Comparison of ENCODE assay signal across 11 cellular contexts in the genomic region with DNA sequence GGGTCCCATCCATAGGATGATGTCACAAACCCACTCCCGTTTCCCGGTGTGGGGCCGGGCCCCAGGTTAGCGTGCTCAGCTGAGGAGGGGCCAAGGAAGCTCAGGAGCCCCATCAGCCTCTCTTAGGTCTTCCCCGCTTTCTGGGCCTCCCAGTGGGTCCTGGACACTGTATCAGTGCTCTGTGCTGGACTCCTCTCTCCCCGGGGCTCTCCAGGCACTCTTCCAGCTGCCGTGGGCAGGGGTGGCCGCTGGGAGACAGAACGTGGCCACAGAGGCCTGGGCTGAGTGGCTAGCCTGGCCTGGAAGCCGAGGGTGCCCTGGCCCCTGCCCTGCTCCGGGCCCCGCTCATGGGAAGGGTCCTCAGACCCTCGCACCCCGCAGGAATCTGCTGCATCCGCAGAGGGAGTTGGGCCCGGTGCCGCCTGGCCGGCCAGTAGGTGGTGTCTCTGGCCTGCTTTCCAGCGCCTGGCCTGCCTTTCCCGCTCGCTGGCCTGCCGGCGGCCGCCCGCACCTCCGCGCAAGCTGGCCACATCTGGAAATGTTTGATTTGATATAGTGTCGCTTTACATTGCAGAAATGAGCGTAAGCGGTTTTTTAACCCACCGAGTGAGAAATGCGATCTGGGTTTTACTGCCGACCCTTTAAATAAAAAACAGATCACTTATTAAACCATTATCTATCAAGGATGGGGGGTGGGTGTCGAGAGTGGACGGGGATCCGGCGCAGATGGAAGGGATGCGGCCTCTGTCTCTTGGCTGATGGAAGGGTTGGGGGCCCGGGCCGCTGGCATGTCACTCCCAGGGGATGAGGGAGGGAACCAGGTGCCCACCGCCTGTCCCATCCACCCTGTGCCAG.
A peak's percentile ranks its signal among the peaks of the same experiment; 100 is the strongest.
DNase-seq lines count a peak whose midpoint lies in the region; ATAC-seq and TF ChIP-seq lines count a peak whose summit lies in the region.
"Had no signal": no experiment of that assay in that cellular context is flagged by ENCODE, and none has a peak within 500 bp of the region (broad histone marks: within the 10 kb centered on the region; RNA-seq: fewer than 3 reads in every experiment).

No MANE protein-coding gene starts in this region.

- H3K4me3 ChIP-seq in dorsolateral prefrontal cortex, result no peak overlapping the region
- H3K4me3 ChIP-seq in tibial nerve, result no peak overlapping the region

- H3K36me3 ChIP-seq in tibial nerve, result no peaks in the 10 kb centered on the region

- H3K27ac ChIP-seq in dorsolateral prefrontal cortex, result no peak overlapping the region
- peak overlapping the region in 1 of 4 donors; percentile 9 for H3K27ac ChIP-seq in tibial nerve

- H3K4me1 ChIP-seq in tibial nerve, result peaks cover 0 to 19% (median 0%) of the 10 kb centered on the region in 4 donors

- no peak overlapping the region for H3K4me3 Mint-ChIP-seq in stimulated activated effector memory CD8-positive, alpha-beta T cell treated with anti-CD3 and anti-CD28 coated beads, Interleukin-12 subunit alpha, Interleukin-12 subunit beta, amount 100 ng/mL, for 72 hours
- H3K4me3 Mint-ChIP-seq: activated naive CD8-positive, alpha-beta T cell treated with anti-CD3 and anti-CD28 coated beads, Interleukin-2, amount 10 ng/mL, durations not matched to agents 7 days and 5 days had no signal

- 34 to 41% methylated on average over 35 to 38 of the region's 41 CpGs for WGBS in tibial nerve, 2 donors

- DNase-seq in NCI-H748 (lab: John Stamatoyannopoulos, UW; ENCODE audit: unreplicated experiment) (peak; percentile 8), NCI-H748 treated with DMSO at 0.1 percent for 48 hours (lab: John Stamatoyannopoulos, UW) (no peak), dorsolateral prefrontal cortex (peak in 6 of 10 donors; percentile 30 to 75 (median 55)), medulla oblongata (ENCODE audit: extremely low spot score) (peak; percentile 45), tibial nerve (ENCODE audit: low spot score in 2 of 2) (peak in 1 of 2 donors; percentile 7), epidermal melanocyte (ENCODE audit: insufficient read length, low spot score) (no peak)
- DNase-seq in stimulated activated effector memory CD8-positive, alpha-beta T cell treated with anti-CD3 and anti-CD28 coated beads, Interleukin-12 subunit alpha, Interleukin-12 subunit beta, amount 100 ng/mL, for 72 hours (ENCODE audit: low spot score in 2 of 2), result no peak
- DNase-seq: activated naive CD8-positive, alpha-beta T cell treated with anti-CD3 and anti-CD28 coated beads, Interleukin-2, amount 10 ng/mL, durations not matched to agents 7 days and 5 days; EL; NCI-H2107 had no signal

- no peaks in the 10 kb centered on the region for H3K36me3 Mint-ChIP-seq in stimulated activated effector memory CD8-positive, alpha-beta T cell treated with anti-CD3 and anti-CD28 coated beads, Interleukin-12 subunit alpha, Interleukin-12 subunit beta, amount 100 ng/mL, for 72 hours
- H3K36me3 Mint-ChIP-seq: activated naive CD8-positive, alpha-beta T cell treated with anti-CD3 and anti-CD28 coated beads, Interleukin-2, amount 10 ng/mL, durations not matched to agents 7 days and 5 days had no signal

- peak in 54 of 56 donors; percentile 43 to 88 (median 70) for TF ChIP-seq CTCF in dorsolateral prefrontal cortex (IDR thresholded peaks at IDR 0.05 in 54 of 56, conservative IDR thresholded peaks at IDR 0.05 in 2 of 56; ENCODE audit: low read depth in 1 of 56, partially characterized antibody in 56 of 56)
- TF ChIP-seq CTCF in tibial nerve (IDR thresholded peaks at IDR 0.05), result peak; percentile 48 to 84 (median 63)

- H3K27me3 ChIP-seq in dorsolateral prefrontal cortex (peaks cover 0 to 13% (median 0%) of the 10 kb centered on the region in 45 donors), tibial nerve (peaks cover 0 to 5% of the 10 kb centered on the region in 2 donors)

- no peak for TF ChIP-seq EP300 in tibial nerve (IDR thresholded peaks at IDR 0.05)

- intact Hi-C loops in dorsolateral prefrontal cortex (cut with DNase I), result loop anchor here (5.0 to 10.0 kb wide), 6 partner anchors 136 to 546 kb away; no protein-coding TSS in a partner anchor

- no peak for TF ChIP-seq POLR2A in tibial nerve (IDR thresholded peaks at IDR 0.05)

- H3K4me1 Mint-ChIP-seq in stimulated activated effector memory CD8-positive, alpha-beta T cell treated with anti-CD3 and anti-CD28 coated beads, Interleukin-12 subunit alpha, Interleukin-12 subunit beta, amount 100 ng/mL, for 72 hours, result no peaks in the 10 kb centered on the region
- H3K4me1 Mint-ChIP-seq: activated naive CD8-positive, alpha-beta T cell treated with anti-CD3 and anti-CD28 coated beads, Interleukin-2, amount 10 ng/mL, durations not matched to agents 7 days and 5 days had no signal

- no peak for ATAC-seq in GM18870 (IDR thresholded peaks at IDR 0.05; ENCODE audit: unreplicated experiment)
- no peak for ATAC-seq in stimulated activated effector memory CD8-positive, alpha-beta T cell treated with anti-CD3 and anti-CD28 coated beads, Interleukin-12 subunit alpha, Interleukin-12 subunit beta, amount 100 ng/mL, for 72 hours

- no peak overlapping the region for H3K27ac Mint-ChIP-seq in stimulated activated effector memory CD8-positive, alpha-beta T cell treated with anti-CD3 and anti-CD28 coated beads, Interleukin-12 subunit alpha, Interleukin-12 subunit beta, amount 100 ng/mL, for 72 hours
- H3K27ac Mint-ChIP-seq: activated naive CD8-positive, alpha-beta T cell treated with anti-CD3 and anti-CD28 coated beads, Interleukin-2, amount 10 ng/mL, durations not matched to agents 7 days and 5 days had no signal

- H3K9me3 Mint-ChIP-seq in stimulated activated effector memory CD8-positive, alpha-beta T cell treated with anti-CD3 and anti-CD28 coated beads, Interleukin-12 subunit alpha, Interleukin-12 subunit beta, amount 100 ng/mL, for 72 hours, result peaks cover 5% of the 10 kb centered on the region

- H3K9me3 ChIP-seq in tibial nerve, result peaks cover 0 to 17% (median 4%) of the 10 kb centered on the region in 4 donors

Comparison
In these comparisons a context has a peak if more than half of its experiments do, and no peak if none do; other contexts are left out.
1. DNase-seq: peak in NCI-H748 (single experiment), dorsolateral prefrontal cortex (6 of 10) and medulla oblongata (single experiment); none in NCI-H748 treated with DMSO at 0.1 percent for 48 hours (single experiment), stimulated activated effector memory CD8-positive, alpha-beta T cell treated with anti-CD3 and anti-CD28 coated beads, Interleukin-12 subunit alpha, Interleukin-12 subunit beta, amount 100 ng/mL, for 72 hours (0 of 2) and epidermal melanocyte (single experiment).